ENCODE assay signal across 26 cellular contexts in genomic region chr2:67272195-67272594, GRCh38.
A peak's percentile ranks its signal among the peaks of the same experiment; 100 is the strongest.
DNase-seq lines count a peak whose midpoint lies in the region; ATAC-seq and TF ChIP-seq lines count a peak whose summit lies in the region.
"Had no signal": no experiment of that assay in that cellular context is flagged by ENCODE, and none has a peak within 500 bp of the region (broad histone marks: within the 10 kb centered on the region; RNA-seq: fewer than 3 reads in every experiment).

No MANE protein-coding gene starts in this region.

- BruUV-seq in IMR-90 (replicated peaks; lab: Mats Ljungman, UMichigan): no TSS peak

- no peak overlapping the region for H2AK5ac ChIP-seq in IMR-90 (ENCODE audit: low read depth, low read length)

- no peaks in the 10 kb centered on the region for H3K36me3 ChIP-seq in IMR-90 (ENCODE audit: control insufficient read depth, insufficient read depth, low read length)
- no peaks in the 10 kb centered on the region for H3K36me3 ChIP-seq in brain microvascular endothelial cell (replicated peaks)
- H3K36me3 ChIP-seq: BE2C, MG63, Peyer's patch had no signal

- H4K20me1 ChIP-seq in IMR-90 (ENCODE audit: insufficient read depth, low read length): no peaks in the 10 kb centered on the region

- H3K9ac ChIP-seq in IMR-90 (ENCODE audit: low read depth, low read length): no peak overlapping the region

- in situ Hi-C loops in IMR-90 (cut with MboI; ENCODE audit: low sequenced_read_pairs) (no loop called here), brain microvascular endothelial cell (cut with HindIII; ENCODE audit: low pct_ligation_motif_present, low sequenced_read_pairs) (no loop called here)

- ATAC-seq in IMR-90 (ENCODE audit: low read depth): peak; percentile 85
- peak; percentile 24 for ATAC-seq in foreskin keratinocyte
- no peak for ATAC-seq in GM18520 (IDR thresholded peaks at IDR 0.05; ENCODE audit: unreplicated experiment)
- ATAC-seq in GM21526 (IDR thresholded peaks at IDR 0.05; ENCODE audit: low FRiP score, unreplicated experiment): no peak
- ATAC-seq: GM12878, Right ventricle myocardium inferior had no signal

- no peak overlapping the region for H2AK9ac ChIP-seq in IMR-90 (replicated peaks; ENCODE audit: low read depth, low read length, poor library complexity)

- H4K91ac ChIP-seq in IMR-90 (ENCODE audit: insufficient read depth, low read depth, low read length): no peak overlapping the region

- H3K9me3 ChIP-seq in IMR-90 (ENCODE audit: control insufficient read depth, insufficient read depth, low read length): no peaks in the 10 kb centered on the region
- H3K9me3 ChIP-seq: BE2C, MG63, Peyer's patch had no signal

- no peak for TF ChIP-seq RAD21 in IMR-90 (IDR thresholded peaks at IDR 0.05; ENCODE audit: low read length)

- peak overlapping the region; percentile 80 for H2BK20ac ChIP-seq in IMR-90 (ENCODE audit: low read depth, low read length)

- intact Hi-C loops in IMR-90 (cut with micrococcal nuclease): no loop called here

- H3K14ac ChIP-seq in IMR-90 (replicated peaks; ENCODE audit: low read depth, low read length): peak overlapping the region; percentile 69

- DNase-seq in AG04449 (ENCODE audit: low read depth, low spot score): peak; percentile 24
- DNase-seq in IMR-90: peak; percentile 66
- no peak for DNase-seq in brain microvascular endothelial cell
- no peak for DNase-seq in foreskin keratinocyte
- no peak for DNase-seq in SKM-1 (lab: John Stamatoyannopoulos, UW; ENCODE audit: unreplicated experiment)
- no peak for DNase-seq in stimulated activated CD4-positive, alpha-beta T cell treated with anti-CD3 and anti-CD28 coated beads, Interleukin-1b, Interleukin-23, amount 100 ng/mL, for 48 hours
- DNase-seq: 8988T; BE2C; CD4-positive, CD25-positive, alpha-beta regulatory T cell; COR-L47; DMS 273 treated with DMSO at 0.1 percent for 48 hours; DND-41; GF-D8; Kasumi-1; MG63; NCI-H1048; NCI-H1436; NCI-H2081; NCI-H446 treated with DMSO at 0.1 percent for 48 hours; NCI-H748 treated with DMSO at 0.1 percent for 48 hours; NK-92 treated with Interleukin-12 subunit alpha and Interleukin-12 subunit beta, amount 100 ng/mL, for 24 hours; Peyer's patch had no signal

- no peak for TF ChIP-seq POLR2A in IMR-90 (IDR thresholded peaks at IDR 0.05; ENCODE audit: low read depth, low read length)

- POLR2A ChIA-PET in AG04449 (lab: Yijun Ruan, JAX) (interaction anchor here (1.0 kb wide), 1 partner anchor 11 kb away, joined by 3 read pairs; no protein-coding TSS in a partner anchor), IMR-90 (lab: Charles Lee; ENCODE audit: unreplicated experiment) (no interaction called here)

- H3K27ac ChIP-seq in IMR-90 (ENCODE audit: insufficient read depth, low read length): no peak overlapping the region
- H3K27ac ChIP-seq in brain microvascular endothelial cell: peak overlapping the region; percentile 37
- peak overlapping the region; percentile 20 for H3K27ac ChIP-seq in foreskin keratinocyte
- H3K27ac ChIP-seq: Peyer's patch had no signal

- peaks cover 0 to 7% of the 10 kb centered on the region in 2 experiments; a peak in 2 of 4 replicates for H3K79me1 ChIP-seq in IMR-90 (ENCODE audit: low read depth in 1 of 2, low read length in 2 of 2)

- peak overlapping the region; percentile 49; the same call in 1 of the 2 replicates for H4K5ac ChIP-seq in IMR-90 (ENCODE audit: low read depth, low read length)

- peak overlapping the region; percentile 25; the same call in 1 of the 2 replicates for H3K4me2 ChIP-seq in IMR-90 (ENCODE audit: low read depth, low read length)

- TF ChIP-seq CTCF in AG04449 (IDR thresholded peaks at IDR 0.05; ENCODE audit: insufficient read depth, low read length, missing control alignments): no peak
- TF ChIP-seq CTCF in IMR-90 (conservative IDR thresholded peaks at IDR 0.05; ENCODE audit: low read depth, low read length): no peak
- TF ChIP-seq CTCF in brain microvascular endothelial cell (IDR thresholded peaks at IDR 0.05; ENCODE audit: low read depth, low read length, missing control alignments): no peak
- TF ChIP-seq CTCF in foreskin keratinocyte (conservative IDR thresholded peaks at IDR 0.05): no peak

- peak overlapping the region; percentile 94 for H2BK5ac ChIP-seq in IMR-90 (ENCODE audit: low read depth, low read length, poor library complexity, severe bottlenecking)

- peak overlapping the region; percentile 61; the same call in 1 of the 2 replicates for H3K23ac ChIP-seq in IMR-90 (ENCODE audit: low read depth, low read length)

- H3K56ac ChIP-seq in IMR-90 (ENCODE audit: extremely low read depth, insufficient read depth, low read length): peak overlapping the region; percentile 46; the same call in 1 of the 2 replicates

- H3K27me3 ChIP-seq in IMR-90 (ENCODE audit: control insufficient read depth, insufficient read depth, low read length) (no peaks in the 10 kb centered on the region), brain microvascular endothelial cell (replicated peaks) (no peaks in the 10 kb centered on the region), foreskin keratinocyte (no peaks in the 10 kb centered on the region)
- H3K27me3 ChIP-seq: BE2C, MG63, Peyer's patch had no signal

- peak overlapping the region; percentile 75; the same call in 1 of the 2 replicates for H3K4ac ChIP-seq in IMR-90 (ENCODE audit: low read depth, low read length)

- H3K4me3 ChIP-seq in AG04449 (ENCODE audit: low read depth, low read length) (no peak overlapping the region), IMR-90 (ENCODE audit: insufficient read depth, low read depth, low read length) (no peak overlapping the region), brain microvascular endothelial cell (ENCODE audit: low read depth, low read length) (no peak overlapping the region)
- H3K4me3 ChIP-seq: GM12878, MG63, Peyer's patch had no signal

- peaks cover 5% of the 10 kb centered on the region; the same call in 1 of the 2 replicates for H3K9me1 ChIP-seq in IMR-90 (ENCODE audit: insufficient read depth, low read length)

- H3K18ac ChIP-seq in IMR-90 (ENCODE audit: low read depth, low read length): peak overlapping the region; percentile 96

- H3K4me1 ChIP-seq in IMR-90 (ENCODE audit: control insufficient read depth, insufficient read depth, low read length) (peaks cover 8% of the 10 kb centered on the region; the same call in 1 of the 2 replicates), foreskin keratinocyte (peaks cover 21% of the 10 kb centered on the region)
- H3K4me1 ChIP-seq: BE2C, Peyer's patch had no signal

- H2BK15ac ChIP-seq in IMR-90 (ENCODE audit: low read depth, low read length): peak overlapping the region; percentile 92; the same call in 2 of the 3 replicates

- WGBS in IMR-90 (ENCODE audit: extremely low coverage in 2 of 2, insufficient read length in 1 of 2), 2 experiments: no CpG with 5 or more reads among the region's 4 CpGs

- peak overlapping the region; percentile 96 for H2BK120ac ChIP-seq in IMR-90 (ENCODE audit: low read depth, low read length)

- peak overlapping the region; percentile 85 to 91; a peak in 3 of 4 replicates for H4K8ac ChIP-seq in IMR-90 (ENCODE audit: low read depth in 2 of 2, low read length in 2 of 2)

- H2AFZ ChIP-seq in IMR-90 (replicated peaks; ENCODE audit: low read length, poor library complexity): peak overlapping the region; percentile 66

- dilution Hi-C loops in IMR-90 (cut with HindIII; ENCODE audit: low sequenced_read_pairs, unreplicated experiment): no loop called here

- CTCF ChIA-PET in AG04449 (lab: Yijun Ruan, JAX): interaction anchor here (1.0 to 1.9 kb wide), 3 partner anchors 11 to 379 kb away, joined by 3 to 5 read pairs (median 4); no protein-coding TSS in a partner anchor
- CTCF ChIA-PET in IMR-90 (lab: Yijun Ruan, JAX): no interaction called here

TF ChIP-seq in IMR-90, 13 proteins besides CTCF, POLR2A, EP300 and RAD21:
- TF ChIP-seq NFE2L2 (IDR thresholded peaks at IDR 0.05; ENCODE audit: low read depth, low read length): no peak
TF ChIP-seq in IMR-90: peak in this region for 0.

Comparison
In these comparisons a context has a peak if more than half of its experiments do, and no peak if none do; other contexts are left out.
1. DNase-seq: peak in AG04449 (single experiment) and IMR-90 (single experiment); none in brain microvascular endothelial cell (single experiment), foreskin keratinocyte (0 of 2), SKM-1 (single experiment) and stimulated activated CD4-positive, alpha-beta T cell treated with anti-CD3 and anti-CD28 coated beads, Interleukin-1b, Interleukin-23, amount 100 ng/mL, for 48 hours (single experiment).
2. ATAC-seq: peak in IMR-90 (single experiment) and foreskin keratinocyte (single experiment); none in GM18520 (single experiment) and GM21526 (single experiment).